14 cellular contexts compared by ENCODE assay signal in genomic region chr3:135018171-135018923, GRCh38.
DNase-seq lines count a peak whose midpoint lies in the region; ATAC-seq and TF ChIP-seq lines count a peak whose summit lies in the region.
"Had no signal": no experiment of that assay in that cellular context is flagged by ENCODE, and none has a peak within 500 bp of the region (broad histone marks: within the 10 kb centered on the region; RNA-seq: fewer than 3 reads in every experiment).

No MANE protein-coding gene starts in this region.

- H3K27ac ChIP-seq in endodermal cell (ENCODE audit: low read depth, low read length), result no peak overlapping the region
- H3K27ac ChIP-seq in tibial nerve, result no peak overlapping the region
- H3K27ac ChIP-seq: A549, foreskin keratinocyte had no signal

- peak; percentile 9 for DNase-seq in ELF-1 (ENCODE audit: low read depth, low spot score)
- no peak for DNase-seq in RPMI8226
- DNase-seq in endodermal cell, result no peak
- no peak for DNase-seq in tibial nerve (ENCODE audit: low spot score in 2 of 2)
- DNase-seq in activated T-helper 1 cell treated with anti-CD3 and anti-CD28 coated beads, Interleukin-12 subunit alpha, Interleukin-12 subunit beta, Interleukin-2, Interleukin-4 antibody, amounts not matched to agents 30 ng/mL and 10 ng/mL and 1 ng/mL, durations not matched to agents 14 hours and 24 hours and 36 hours (ENCODE audit: low spot score), result no peak
- DNase-seq: activated CD4-positive, alpha-beta memory T cell treated with anti-CD3 and anti-CD28 coated beads, Interleukin-2, amount 10 ng/mL, durations not matched to agents 7 days and 5 days; CD8-positive, alpha-beta memory T cell; effector memory CD4-positive, alpha-beta T cell; foreskin keratinocyte; trophoblast cell had no signal

- TF ChIP-seq EP300 in tibial nerve (IDR thresholded peaks at IDR 0.05), result no peak

- ATAC-seq in GM19025 (IDR thresholded peaks at IDR 0.05; ENCODE audit: low read depth, unreplicated experiment), result peak; percentile 70
- ATAC-seq in HG02642 (IDR thresholded peaks at IDR 0.05; ENCODE audit: poor library complexity, unreplicated experiment), result peak; percentile 70
- ATAC-seq in HG03469 (IDR thresholded peaks at IDR 0.05; ENCODE audit: unreplicated experiment), result peak; percentile 67
- ATAC-seq: A549, foreskin keratinocyte had no signal

- H3K27me3 ChIP-seq in endodermal cell (ENCODE audit: control insufficient read depth, insufficient read depth, low read length, poor library complexity, severe bottlenecking), result no peaks in the 10 kb centered on the region
- no peaks in the 10 kb centered on the region for H3K27me3 ChIP-seq in tibial nerve
- H3K27me3 ChIP-seq: foreskin keratinocyte had no signal

- no peaks in the 10 kb centered on the region for H3K9me3 ChIP-seq in endodermal cell (ENCODE audit: control insufficient read depth, low read length)
- no peaks in the 10 kb centered on the region for H3K9me3 ChIP-seq in tibial nerve
- H3K9me3 ChIP-seq: A549 had no signal

- TF ChIP-seq POLR2A in tibial nerve (IDR thresholded peaks at IDR 0.05), result no peak

- no peaks in the 10 kb centered on the region for H3K36me3 Mint-ChIP-seq in endodermal cell (ENCODE audit: low read depth)
- H3K36me3 Mint-ChIP-seq in activated T-helper 1 cell treated with anti-CD3 and anti-CD28 coated beads, Interleukin-12 subunit alpha, Interleukin-12 subunit beta, Interleukin-2, Interleukin-4 antibody, amounts not matched to agents 30 ng/mL and 10 ng/mL and 1 ng/mL, durations not matched to agents 14 hours and 24 hours and 36 hours (ENCODE audit: low read depth), result no peaks in the 10 kb centered on the region
- H3K36me3 Mint-ChIP-seq: CD8-positive, alpha-beta memory T cell had no signal

- 90 to 93% methylated on average over 5 to 7 of the region's 7 CpGs for whole genome bisulfite sequencing in endodermal cell (ENCODE audit: insufficient coverage in 1 of 2, insufficient read length in 1 of 2), 2 experiments
- 68 to 73% methylated on average over 7 of the region's 7 CpGs for WGBS in tibial nerve, 2 donors

- H3K4me1 ChIP-seq in endodermal cell (ENCODE audit: control insufficient read depth, insufficient read depth, low read length), result no peaks in the 10 kb centered on the region
- no peaks in the 10 kb centered on the region for H3K4me1 ChIP-seq in tibial nerve
- H3K4me1 ChIP-seq: A549, foreskin keratinocyte had no signal

- no peak overlapping the region for H3K4me3 Mint-ChIP-seq in endodermal cell
- H3K4me3 Mint-ChIP-seq in activated T-helper 1 cell treated with anti-CD3 and anti-CD28 coated beads, Interleukin-12 subunit alpha, Interleukin-12 subunit beta, Interleukin-2, Interleukin-4 antibody, amounts not matched to agents 30 ng/mL and 10 ng/mL and 1 ng/mL, durations not matched to agents 14 hours and 24 hours and 36 hours, result no peak overlapping the region
- H3K4me3 Mint-ChIP-seq: activated CD4-positive, alpha-beta memory T cell treated with anti-CD3 and anti-CD28 coated beads, Interleukin-2, amount 10 ng/mL, durations not matched to agents 7 days and 5 days had no signal

- H3K9ac ChIP-seq in endodermal cell (ENCODE audit: extremely low read depth, low read length, poor library complexity, severe bottlenecking), result no peak overlapping the region

- TF ChIP-seq CTCF in endodermal cell (conservative IDR thresholded peaks at IDR 0.05), result no peak
- no peak for TF ChIP-seq CTCF in tibial nerve (IDR thresholded peaks at IDR 0.05)

- no peak overlapping the region for H3K4me3 ChIP-seq in endodermal cell (ENCODE audit: low read length)
- no peak overlapping the region for H3K4me3 ChIP-seq in tibial nerve
- H3K4me3 ChIP-seq: A549 had no signal

- peaks cover 2% of the 10 kb centered on the region for H3K27me3 Mint-ChIP-seq in endodermal cell (ENCODE audit: insufficient read depth)
- H3K27me3 Mint-ChIP-seq in activated T-helper 1 cell treated with anti-CD3 and anti-CD28 coated beads, Interleukin-12 subunit alpha, Interleukin-12 subunit beta, Interleukin-2, Interleukin-4 antibody, amounts not matched to agents 30 ng/mL and 10 ng/mL and 1 ng/mL, durations not matched to agents 14 hours and 24 hours and 36 hours (ENCODE audit: insufficient read depth), result peaks cover 3% of the 10 kb centered on the region
- H3K27me3 Mint-ChIP-seq: activated CD4-positive, alpha-beta memory T cell treated with anti-CD3 and anti-CD28 coated beads, Interleukin-2, amount 10 ng/mL, durations not matched to agents 7 days and 5 days had no signal

- intact Hi-C loops in activated T-helper 1 cell treated with anti-CD3 and anti-CD28 coated beads, Interleukin-12 subunit alpha, Interleukin-12 subunit beta, Interleukin-2, Interleukin-4 antibody, amounts not matched to agents 30 ng/mL and 10 ng/mL and 1 ng/mL, durations not matched to agents 14 hours and 24 hours and 36 hours (cut with micrococcal nuclease), result no loop called here

- no peaks in the 10 kb centered on the region for H3K9me3 Mint-ChIP-seq in endodermal cell
- no peaks in the 10 kb centered on the region for H3K9me3 Mint-ChIP-seq in activated T-helper 1 cell treated with anti-CD3 and anti-CD28 coated beads, Interleukin-12 subunit alpha, Interleukin-12 subunit beta, Interleukin-2, Interleukin-4 antibody, amounts not matched to agents 30 ng/mL and 10 ng/mL and 1 ng/mL, durations not matched to agents 14 hours and 24 hours and 36 hours
- H3K9me3 Mint-ChIP-seq: activated CD4-positive, alpha-beta memory T cell treated with anti-CD3 and anti-CD28 coated beads, Interleukin-2, amount 10 ng/mL, durations not matched to agents 7 days and 5 days; CD8-positive, alpha-beta memory T cell had no signal

- H3K36me3 ChIP-seq in endodermal cell (ENCODE audit: control insufficient read depth, insufficient read depth, low read length) (no peaks in the 10 kb centered on the region), tibial nerve (no peaks in the 10 kb centered on the region)

- peaks cover 10% of the 10 kb centered on the region for H3K4me1 Mint-ChIP-seq in endodermal cell
- H3K4me1 Mint-ChIP-seq in activated T-helper 1 cell treated with anti-CD3 and anti-CD28 coated beads, Interleukin-12 subunit alpha, Interleukin-12 subunit beta, Interleukin-2, Interleukin-4 antibody, amounts not matched to agents 30 ng/mL and 10 ng/mL and 1 ng/mL, durations not matched to agents 14 hours and 24 hours and 36 hours (ENCODE audit: low read depth), result peaks cover 5% of the 10 kb centered on the region
- H3K4me1 Mint-ChIP-seq: activated CD4-positive, alpha-beta memory T cell treated with anti-CD3 and anti-CD28 coated beads, Interleukin-2, amount 10 ng/mL, durations not matched to agents 7 days and 5 days; CD8-positive, alpha-beta memory T cell had no signal

- H3K27ac Mint-ChIP-seq in endodermal cell, result no peak overlapping the region
- no peak overlapping the region for H3K27ac Mint-ChIP-seq in activated T-helper 1 cell treated with anti-CD3 and anti-CD28 coated beads, Interleukin-12 subunit alpha, Interleukin-12 subunit beta, Interleukin-2, Interleukin-4 antibody, amounts not matched to agents 30 ng/mL and 10 ng/mL and 1 ng/mL, durations not matched to agents 14 hours and 24 hours and 36 hours
- H3K27ac Mint-ChIP-seq: activated CD4-positive, alpha-beta memory T cell treated with anti-CD3 and anti-CD28 coated beads, Interleukin-2, amount 10 ng/mL, durations not matched to agents 7 days and 5 days had no signal
